ENCODE assay signal across 2 cellular contexts in genomic region chr9:137317979-137318511, GRCh38.
TF ChIP-seq lines count a peak whose summit lies in the region.

No MANE protein-coding gene starts in this region.

TF ChIP-seq in SK-N-SH, 30 proteins besides CTCF, POLR2A, EP300 and RAD21 (continued from another document):
- TF ChIP-seq, protein P1, sequence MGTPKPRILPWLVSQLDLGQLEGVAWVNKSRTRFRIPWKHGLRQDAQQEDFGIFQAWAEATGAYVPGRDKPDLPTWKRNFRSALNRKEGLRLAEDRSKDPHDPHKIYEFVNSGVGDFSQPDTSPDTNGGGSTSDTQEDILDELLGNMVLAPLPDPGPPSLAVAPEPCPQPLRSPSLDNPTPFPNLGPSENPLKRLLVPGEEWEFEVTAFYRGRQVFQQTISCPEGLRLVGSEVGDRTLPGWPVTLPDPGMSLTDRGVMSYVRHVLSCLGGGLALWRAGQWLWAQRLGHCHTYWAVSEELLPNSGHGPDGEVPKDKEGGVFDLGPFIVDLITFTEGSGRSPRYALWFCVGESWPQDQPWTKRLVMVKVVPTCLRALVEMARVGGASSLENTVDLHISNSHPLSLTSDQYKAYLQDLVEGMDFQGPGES (IDR thresholded peaks at IDR 0.05; ENCODE audit: low read depth, low read length) = no peak
- TF ChIP-seq NRF1 (IDR thresholded peaks at IDR 0.05; ENCODE audit: low read depth, low read length) (no peak), FOSL2 (IDR thresholded peaks at IDR 0.05; ENCODE audit: borderline replicate concordance, low read depth) (no peak)

TF ChIP-seq in SK-N-SH treated with all-trans-retinoic acid at 6 μM for 48 hours, 23 proteins besides CTCF, POLR2A, EP300 and RAD21 (continued from another document):
- TF ChIP-seq, protein P2, sequence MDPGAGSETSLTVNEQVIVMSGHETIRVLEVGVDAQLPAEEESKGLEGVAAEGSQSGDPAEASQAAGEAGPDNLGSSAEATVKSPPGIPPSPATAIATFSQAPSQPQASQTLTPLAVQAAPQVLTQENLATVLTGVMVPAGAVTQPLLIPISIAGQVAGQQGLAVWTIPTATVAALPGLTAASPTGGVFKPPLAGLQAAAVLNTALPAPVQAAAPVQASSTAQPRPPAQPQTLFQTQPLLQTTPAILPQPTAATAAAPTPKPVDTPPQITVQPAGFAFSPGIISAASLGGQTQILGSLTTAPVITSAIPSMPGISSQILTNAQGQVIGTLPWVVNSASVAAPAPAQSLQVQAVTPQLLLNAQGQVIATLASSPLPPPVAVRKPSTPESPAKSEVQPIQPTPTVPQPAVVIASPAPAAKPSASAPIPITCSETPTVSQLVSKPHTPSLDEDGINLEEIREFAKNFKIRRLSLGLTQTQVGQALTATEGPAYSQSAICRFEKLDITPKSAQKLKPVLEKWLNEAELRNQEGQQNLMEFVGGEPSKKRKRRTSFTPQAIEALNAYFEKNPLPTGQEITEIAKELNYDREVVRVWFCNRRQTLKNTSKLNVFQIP (CRISPR knock-in tag; IDR thresholded peaks at IDR 0.05; ENCODE audit: borderline replicate concordance, low read depth) = no peak
- TF ChIP-seq PPARA (CRISPR knock-in tag; IDR thresholded peaks at IDR 0.05; ENCODE audit: borderline replicate concordance) = no peak
- no peak for TF ChIP-seq ZC3H10 (CRISPR knock-in tag; IDR thresholded peaks at IDR 0.05)
- no peak for TF ChIP-seq ZNF8 (CRISPR knock-in tag; IDR thresholded peaks at IDR 0.05)
- TF ChIP-seq, protein P3, sequence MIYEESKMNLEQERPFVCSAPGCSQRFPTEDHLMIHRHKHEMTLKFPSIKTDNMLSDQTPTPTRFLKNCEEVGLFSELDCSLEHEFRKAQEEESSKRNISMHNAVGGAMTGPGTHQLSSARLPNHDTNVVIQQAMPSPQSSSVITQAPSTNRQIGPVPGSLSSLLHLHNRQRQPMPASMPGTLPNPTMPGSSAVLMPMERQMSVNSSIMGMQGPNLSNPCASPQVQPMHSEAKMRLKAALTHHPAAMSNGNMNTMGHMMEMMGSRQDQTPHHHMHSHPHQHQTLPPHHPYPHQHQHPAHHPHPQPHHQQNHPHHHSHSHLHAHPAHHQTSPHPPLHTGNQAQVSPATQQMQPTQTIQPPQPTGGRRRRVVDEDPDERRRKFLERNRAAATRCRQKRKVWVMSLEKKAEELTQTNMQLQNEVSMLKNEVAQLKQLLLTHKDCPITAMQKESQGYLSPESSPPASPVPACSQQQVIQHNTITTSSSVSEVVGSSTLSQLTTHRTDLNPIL (CRISPR knock-in tag; IDR thresholded peaks at IDR 0.05; ENCODE audit: low read depth) = no peak
- no peak for TF ChIP-seq ZNF565 (CRISPR knock-in tag; conservative IDR thresholded peaks at IDR 0.05; ENCODE audit: low read depth)
